Comparison of ENCODE assay signal across 14 cellular contexts in the genomic region with DNA sequence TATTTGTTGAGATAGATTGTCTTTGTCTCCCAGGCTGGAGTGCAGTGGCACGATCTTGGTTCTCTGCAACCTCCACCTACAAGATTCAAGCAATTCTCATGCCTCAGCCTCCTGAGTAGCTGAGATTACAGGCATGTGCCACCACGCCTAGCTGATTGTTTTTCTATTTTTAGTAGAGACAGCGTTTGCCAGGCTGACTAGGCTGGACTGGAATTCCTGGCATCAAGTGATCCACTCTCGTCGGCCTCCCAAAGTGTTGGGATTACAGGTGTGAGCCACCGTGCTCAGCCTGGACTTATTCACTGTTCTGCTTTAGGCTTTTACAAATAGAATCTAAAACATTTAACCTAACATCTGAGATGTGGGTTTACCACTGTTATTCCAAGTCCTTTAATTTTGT.
DNase-seq lines count a peak whose midpoint lies in the region; ATAC-seq and TF ChIP-seq lines count a peak whose summit lies in the region.
"Had no signal": no experiment of that assay in that cellular context is flagged by ENCODE, and none has a peak within 500 bp of the region (broad histone marks: within the 10 kb centered on the region; RNA-seq: fewer than 3 reads in every experiment).

No MANE protein-coding gene starts in this region.

- no peak overlapping the region for H2AFZ ChIP-seq in trophoblast cell (ENCODE audit: insufficient read depth, low read length, poor library complexity)

- H3K9ac ChIP-seq in trophoblast cell (ENCODE audit: low read length): no peak overlapping the region

- H3K14ac ChIP-seq in trophoblast cell (ENCODE audit: low read length): no peak overlapping the region

- TF ChIP-seq CTCF in epithelial cell of proximal tubule (conservative IDR thresholded peaks at IDR 0.05; ENCODE audit: low read depth, low read length): no peak

- H3K4me1 ChIP-seq in trophoblast cell (ENCODE audit: control insufficient read depth in 1 of 2, insufficient read depth in 2 of 2, low read length in 2 of 2): no peaks in the 10 kb centered on the region

- no peak overlapping the region for H2AK5ac ChIP-seq in trophoblast cell (ENCODE audit: low read length)

- no peak overlapping the region for H3K23ac ChIP-seq in trophoblast cell (ENCODE audit: low read length)

- no peak overlapping the region for H3K18ac ChIP-seq in trophoblast cell (ENCODE audit: low read length)

- H2BK120ac ChIP-seq in trophoblast cell (ENCODE audit: insufficient read depth, low read length, poor library complexity): no peak overlapping the region

- H4K12ac ChIP-seq in trophoblast cell (ENCODE audit: low read depth, low read length): no peak overlapping the region

- H3K27ac ChIP-seq in trophoblast cell (ENCODE audit: low read depth, low read length): no peak overlapping the region

- H3K79me2 ChIP-seq in trophoblast cell (ENCODE audit: control insufficient read depth, insufficient read depth, low read length, poor library complexity): no peaks in the 10 kb centered on the region

- no peaks in the 10 kb centered on the region for H3K79me1 ChIP-seq in trophoblast cell (ENCODE audit: low read length)

- no peak for ATAC-seq in HG03457 (IDR thresholded peaks at IDR 0.05; ENCODE audit: unreplicated experiment)
- ATAC-seq: SK-N-SH treated with all-trans-retinoic acid at 6 μM for 48 hours had no signal

- H3K4ac ChIP-seq in trophoblast cell (ENCODE audit: low read depth, low read length): no peak overlapping the region

- H3K27me3 ChIP-seq in MG63 (no peaks in the 10 kb centered on the region), trophoblast cell (ENCODE audit: insufficient read depth, low read length) (no peaks in the 10 kb centered on the region)

- no peak overlapping the region for H4K91ac ChIP-seq in trophoblast cell (ENCODE audit: low read depth, low read length)

- no peak overlapping the region for H4K8ac ChIP-seq in trophoblast cell (ENCODE audit: low read depth, low read length)

- WGBS in trophoblast cell (ENCODE audit: extremely low coverage, insufficient coverage, insufficient read length): no CpG with 5 or more reads among the region's 6 CpGs

- DNase-seq in ELR (ENCODE audit: low read depth) (peak; percentile 9), MG63 (peak; percentile 20), epithelial cell of proximal tubule (ENCODE audit: low read depth) (peak; percentile 3), trophoblast cell (peak; percentile 42 to 76), SHP77 (lab: John Stamatoyannopoulos, UW) (no peak), cerebellum (ENCODE audit: low spot score) (no peak)
- DNase-seq: Calu3; CD4-positive, alpha-beta T cell; GF-D8; NCI-H2107; NCI-H345; NCI-H526 treated with DMSO at 0.1 percent for 48 hours had no signal

- no peaks in the 10 kb centered on the region for H3K36me3 ChIP-seq in MG63
- no peaks in the 10 kb centered on the region for H3K36me3 ChIP-seq in trophoblast cell (ENCODE audit: control insufficient read depth in 1 of 2, insufficient read depth in 2 of 2, low read length in 2 of 2)

- no peak overlapping the region for H2BK5ac ChIP-seq in trophoblast cell (ENCODE audit: low read depth, low read length, poor library complexity)

- no peak overlapping the region for H3K4me2 ChIP-seq in trophoblast cell (ENCODE audit: low read length)

- no peak overlapping the region for H2BK12ac ChIP-seq in trophoblast cell (ENCODE audit: low read length)

- no peak overlapping the region for H3K4me3 ChIP-seq in MG63
- no peak overlapping the region for H3K4me3 ChIP-seq in epithelial cell of proximal tubule (ENCODE audit: low read depth, low read length)
- H3K4me3 ChIP-seq in trophoblast cell (ENCODE audit: low read depth, low read length): no peak overlapping the region

- H3K9me3 ChIP-seq in MG63 (peaks cover 9% of the 10 kb centered on the region; the same call in 1 of the 2 replicates), trophoblast cell (ENCODE audit: insufficient read depth, low read depth, low read length) (no peaks in the 10 kb centered on the region)

Comparison
In these comparisons a context has a peak if more than half of its experiments do, and no peak if none do; other contexts are left out.
1. DNase-seq: peak in ELR (single experiment), MG63 (single experiment), epithelial cell of proximal tubule (single experiment) and trophoblast cell (2 of 2); none in SHP77 (0 of 2) and cerebellum (single experiment).